Comparison of ENCODE assay signal across 8 cellular contexts in the genomic region with DNA sequence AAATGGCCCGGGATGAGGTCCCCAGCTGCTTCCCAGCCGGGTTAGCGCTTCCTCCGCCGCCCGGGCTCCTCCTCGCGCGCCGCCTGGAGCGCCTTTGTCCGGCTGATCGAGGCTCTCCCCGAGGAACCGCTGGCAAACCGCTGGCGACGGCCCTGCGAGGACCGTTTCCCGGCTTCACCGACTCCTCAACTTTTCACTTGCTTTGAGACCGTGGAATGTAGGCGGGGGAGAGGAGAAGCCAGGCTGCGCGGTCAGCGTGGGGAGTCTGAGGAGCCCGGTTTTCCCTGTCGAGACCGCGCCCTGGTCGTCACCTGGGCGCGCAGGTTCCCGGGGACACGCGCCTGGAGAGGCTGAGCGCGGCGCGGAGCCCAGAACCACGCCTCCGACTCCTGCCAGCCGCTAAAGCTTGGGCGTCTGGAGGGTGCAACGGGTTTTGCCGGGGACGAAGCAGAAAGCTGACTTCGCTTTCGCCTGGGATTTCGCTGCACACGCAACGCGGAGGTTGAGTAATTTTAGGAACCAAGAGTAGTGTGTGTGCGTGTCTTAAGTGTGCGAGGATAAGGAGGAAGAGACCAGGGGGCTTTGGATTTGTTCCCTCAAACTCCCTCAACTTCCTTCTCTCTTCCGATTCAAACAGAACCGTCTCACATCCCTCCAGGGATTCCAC. TPM values are rescaled to one million over a fixed set of nuclear protein-coding genes. Genes with fewer than 3 reads are reported as not detected.
DNase-seq lines count a peak whose midpoint lies in the region; ATAC-seq, FAIRE-seq and TF ChIP-seq lines count a peak whose summit lies in the region.

No MANE protein-coding gene starts in this region.

- 0% methylated on average over 15 to 42 of the region's 58 CpGs for WGBS in upper lobe of left lung, 2 donors

- no peak for FAIRE-seq in GM18507 (lab: Jason Lieb, UNC)

- H3K27me3 Mint-ChIP-seq in activated T-helper 1 cell treated with anti-CD3 and anti-CD28 coated beads, Interleukin-12 subunit alpha, Interleukin-12 subunit beta, Interleukin-2, Interleukin-4 antibody, amounts not matched to agents 30 ng/mL and 10 ng/mL and 1 ng/mL, durations not matched to agents 14 hours and 24 hours and 36 hours (ENCODE audit: insufficient read depth) = peaks cover 42% of the 10 kb centered on the region
- peaks cover 44 to 51% of the 10 kb centered on the region in 2 donors for H3K27me3 Mint-ChIP-seq in natural killer cell treated with Interleukin-12 subunit alpha and Interleukin-12 subunit beta and Interleukin-15 and Interleukin-18, amount 100 ng/mL, for 72 hours

- DNase-seq in ACHN (peak; percentile 47), GM18507 (ENCODE audit: extremely low spot score, insufficient read length, low read depth) (peak; percentile 17), NCI-H345 (lab: John Stamatoyannopoulos, UW) (peak; percentile 46), fibroblast of mammary gland (ENCODE audit: low read depth) (peak; percentile 45), upper lobe of left lung (peak; percentile 40 to 90)
- peak; percentile 17 for DNase-seq in activated T-helper 1 cell treated with anti-CD3 and anti-CD28 coated beads, Interleukin-12 subunit alpha, Interleukin-12 subunit beta, Interleukin-2, Interleukin-4 antibody, amounts not matched to agents 30 ng/mL and 10 ng/mL and 1 ng/mL, durations not matched to agents 14 hours and 24 hours and 36 hours (ENCODE audit: low spot score)
- no peak for DNase-seq in natural killer cell treated with Interleukin-12 subunit alpha and Interleukin-12 subunit beta and Interleukin-15 and Interleukin-18, amount 100 ng/mL, for 72 hours (ENCODE audit: low spot score)

- no peak for TF ChIP-seq EP300 in upper lobe of left lung (IDR thresholded peaks at IDR 0.05)

- H3K27ac ChIP-seq in upper lobe of left lung = peak overlapping the region; percentile 88 to 94 (median 94)

- in situ Hi-C loops in ACHN (cut with HindIII; ENCODE audit: low pct_ligation_motif_present, low pct_unique_long_range_greater_than_20kb, low sequenced_read_pairs) = no loop called here

- no peaks in the 10 kb centered on the region for H3K9me3 Mint-ChIP-seq in activated T-helper 1 cell treated with anti-CD3 and anti-CD28 coated beads, Interleukin-12 subunit alpha, Interleukin-12 subunit beta, Interleukin-2, Interleukin-4 antibody, amounts not matched to agents 30 ng/mL and 10 ng/mL and 1 ng/mL, durations not matched to agents 14 hours and 24 hours and 36 hours
- no peaks in the 10 kb centered on the region for H3K9me3 Mint-ChIP-seq in natural killer cell treated with Interleukin-12 subunit alpha and Interleukin-12 subunit beta and Interleukin-15 and Interleukin-18, amount 100 ng/mL, for 72 hours

- intact Hi-C loops in activated T-helper 1 cell treated with anti-CD3 and anti-CD28 coated beads, Interleukin-12 subunit alpha, Interleukin-12 subunit beta, Interleukin-2, Interleukin-4 antibody, amounts not matched to agents 30 ng/mL and 10 ng/mL and 1 ng/mL, durations not matched to agents 14 hours and 24 hours and 36 hours (cut with micrococcal nuclease) = loop anchor here (2.0 to 10.0 kb wide), 8 partner anchors 124 to 1036 kb away; a partner anchor contains a TSS

- no peak for TF ChIP-seq POLR2A in upper lobe of left lung (IDR thresholded peaks at IDR 0.05)

- peak overlapping the region; percentile 90 for H3K4me3 Mint-ChIP-seq in activated T-helper 1 cell treated with anti-CD3 and anti-CD28 coated beads, Interleukin-12 subunit alpha, Interleukin-12 subunit beta, Interleukin-2, Interleukin-4 antibody, amounts not matched to agents 30 ng/mL and 10 ng/mL and 1 ng/mL, durations not matched to agents 14 hours and 24 hours and 36 hours
- peak overlapping the region; percentile 88 for H3K4me3 Mint-ChIP-seq in natural killer cell treated with Interleukin-12 subunit alpha and Interleukin-12 subunit beta and Interleukin-15 and Interleukin-18, amount 100 ng/mL, for 72 hours

- peak overlapping the region; percentile 67 for H3K4me3 ChIP-seq in fibroblast of mammary gland (ENCODE audit: control insufficient read depth, low read depth, low read length)
- H3K4me3 ChIP-seq in upper lobe of left lung = peak overlapping the region; percentile 70 to 93 (median 85)

- no peaks in the 10 kb centered on the region for H3K27me3 ChIP-seq in upper lobe of left lung

- TF ChIP-seq CTCF in fibroblast of mammary gland (conservative IDR thresholded peaks at IDR 0.05; ENCODE audit: control insufficient read depth, insufficient read depth, low read depth, low read length) = no peak
- no peak for TF ChIP-seq CTCF in upper lobe of left lung (IDR thresholded peaks at IDR 0.05)

- peaks cover 2% of the 10 kb centered on the region for H3K36me3 Mint-ChIP-seq in activated T-helper 1 cell treated with anti-CD3 and anti-CD28 coated beads, Interleukin-12 subunit alpha, Interleukin-12 subunit beta, Interleukin-2, Interleukin-4 antibody, amounts not matched to agents 30 ng/mL and 10 ng/mL and 1 ng/mL, durations not matched to agents 14 hours and 24 hours and 36 hours (ENCODE audit: low read depth)
- H3K36me3 Mint-ChIP-seq in natural killer cell treated with Interleukin-12 subunit alpha and Interleukin-12 subunit beta and Interleukin-15 and Interleukin-18, amount 100 ng/mL, for 72 hours = peaks cover 6% of the 10 kb centered on the region

- peaks cover 17% of the 10 kb centered on the region for H3K4me1 Mint-ChIP-seq in activated T-helper 1 cell treated with anti-CD3 and anti-CD28 coated beads, Interleukin-12 subunit alpha, Interleukin-12 subunit beta, Interleukin-2, Interleukin-4 antibody, amounts not matched to agents 30 ng/mL and 10 ng/mL and 1 ng/mL, durations not matched to agents 14 hours and 24 hours and 36 hours (ENCODE audit: low read depth)
- H3K4me1 Mint-ChIP-seq in natural killer cell treated with Interleukin-12 subunit alpha and Interleukin-12 subunit beta and Interleukin-15 and Interleukin-18, amount 100 ng/mL, for 72 hours (ENCODE audit: low read depth in 2 of 2) = peaks cover 25 to 26% of the 10 kb centered on the region in 2 donors

- H3K36me3 ChIP-seq in upper lobe of left lung = no peaks in the 10 kb centered on the region

- peaks cover 13 to 22% (median 14%) of the 10 kb centered on the region in 4 donors for H3K4me1 ChIP-seq in upper lobe of left lung

- no peaks in the 10 kb centered on the region for H3K9me3 ChIP-seq in upper lobe of left lung

- ATAC-seq in HG02938 (IDR thresholded peaks at IDR 0.05; ENCODE audit: unreplicated experiment) (peak; percentile 21), upper lobe of left lung (ENCODE audit: low FRiP score in 2 of 2) (peak; percentile 25 to 66)
- peak in 1 of 2 donors; percentile 29 for ATAC-seq in natural killer cell treated with Interleukin-12 subunit alpha and Interleukin-12 subunit beta and Interleukin-15 and Interleukin-18, amount 100 ng/mL, for 72 hours

- peak overlapping the region; percentile 86 for H3K27ac Mint-ChIP-seq in activated T-helper 1 cell treated with anti-CD3 and anti-CD28 coated beads, Interleukin-12 subunit alpha, Interleukin-12 subunit beta, Interleukin-2, Interleukin-4 antibody, amounts not matched to agents 30 ng/mL and 10 ng/mL and 1 ng/mL, durations not matched to agents 14 hours and 24 hours and 36 hours
- peak overlapping the region; percentile 5 to 48 for H3K27ac Mint-ChIP-seq in natural killer cell treated with Interleukin-12 subunit alpha and Interleukin-12 subunit beta and Interleukin-15 and Interleukin-18, amount 100 ng/mL, for 72 hours

RNA-seq across cellular contexts. Expression of a gene that starts 7.3 kb away (rescaled TPM):
- total RNA-seq in activated T-helper 1 cell treated with anti-CD3 and anti-CD28 coated beads, Interleukin-12 subunit alpha, Interleukin-12 subunit beta, Interleukin-2, Interleukin-4 antibody, amounts not matched to agents 30 ng/mL and 10 ng/mL and 1 ng/mL, durations not matched to agents 14 hours and 24 hours and 36 hours = 13.1 and 14.1 TPM in 2 replicates
- 10 to 100 TPM in 1 of 2 donors, 1 to 10 TPM in 1; 7.4 to 21.1 TPM for total RNA-seq in natural killer cell treated with Interleukin-12 subunit alpha and Interleukin-12 subunit beta and Interleukin-15 and Interleukin-18, amount 100 ng/mL, for 72 hours
- 10 to 100 TPM in 5 of 6 donors, 1 to 10 TPM in 1; 9.6 to 33.2 (median 17.4) TPM for total RNA-seq in upper lobe of left lung
